ENCODE assay signal across 9 cellular contexts in genomic region chr15:65355173-65355982, GRCh38. TPM values are rescaled to one million over a fixed set of nuclear protein-coding genes. Genes with fewer than 3 reads are reported as not detected.
DNase-seq lines count a peak whose midpoint lies in the region; ATAC-seq and TF ChIP-seq lines count a peak whose summit lies in the region.
"Had no signal": no experiment of that assay in that cellular context is flagged by ENCODE, and none has a peak within 500 bp of the region (broad histone marks: within the 10 kb centered on the region; RNA-seq: fewer than 3 reads in every experiment).

No MANE protein-coding gene starts in this region.

- peaks cover 3% of the 10 kb centered on the region for H3K36me3 Mint-ChIP-seq in chondrocyte (ENCODE audit: low read depth)

- peaks cover 0 to 6% of the 10 kb centered on the region in 2 donors for H3K27me3 ChIP-seq in right lobe of liver

- TF ChIP-seq POLR2A in right lobe of liver (IDR thresholded peaks at IDR 0.05): no peak

- no peak for TF ChIP-seq CTCF in chondrocyte (IDR thresholded peaks at IDR 0.05)
- no peak for TF ChIP-seq CTCF in right lobe of liver (IDR thresholded peaks at IDR 0.05)

- H3K4me3 ChIP-seq in right lobe of liver: peak overlapping the region in 2 of 3 donors; percentile 9 to 32

- peak overlapping the region; percentile 69 for H3K4me3 Mint-ChIP-seq in chondrocyte (ENCODE audit: unreplicated experiment)

- peaks cover 14% of the 10 kb centered on the region for H3K27me3 Mint-ChIP-seq in chondrocyte (ENCODE audit: low read depth)

- intact Hi-C loops in right lobe of liver (cut with DNase I): no loop called here

- no peaks in the 10 kb centered on the region for H3K9me3 Mint-ChIP-seq in chondrocyte (ENCODE audit: low read depth)

- DNase-seq in NCI-H146 (lab: John Stamatoyannopoulos, UW) (peak; percentile 31), NCI-H146 treated with DMSO at 0.1 percent for 48 hours (lab: John Stamatoyannopoulos, UW; ENCODE audit: unreplicated experiment) (no peak), chondrocyte (ENCODE audit: low spot score) (no peak), right lobe of liver (no peak), superior temporal gyrus (ENCODE audit: extremely low spot score) (peak; percentile 87), NCI-H2081 (lab: John Stamatoyannopoulos, UW) (no peak), NK-92 (lab: John Stamatoyannopoulos, UW; ENCODE audit: unreplicated experiment) (no peak)

- WGBS in right lobe of liver (ENCODE audit: insufficient coverage, low coverage, low lambda C conversion rate, missing lambda C conversion rate): 0% methylated on average over 1 of the region's 85 CpGs

- H3K27ac Mint-ChIP-seq in chondrocyte (ENCODE audit: unreplicated experiment): no peak overlapping the region

- no peak overlapping the region for H3K27ac ChIP-seq in right lobe of liver
- H3K27ac ChIP-seq: C4-2B had no signal

- H3K9me3 ChIP-seq in right lobe of liver: no peaks in the 10 kb centered on the region

- peaks cover 5% of the 10 kb centered on the region for H3K4me1 Mint-ChIP-seq in chondrocyte (ENCODE audit: low read depth)

- ATAC-seq in right lobe of liver (peak in 1 of 4 donors; percentile 25), GM18907 (IDR thresholded peaks at IDR 0.05; ENCODE audit: unreplicated experiment) (no peak)

- no peaks in the 10 kb centered on the region for H3K36me3 ChIP-seq in right lobe of liver

- H3K4me1 ChIP-seq in right lobe of liver: peaks cover 0 to 5% (median 0%) of the 10 kb centered on the region in 4 donors

RNA-seq across cellular contexts. Expression of gene IGDCC3, which starts 22.4 kb away (rescaled TPM):
- total RNA-seq in chondrocyte (0.13 to 0.31 TPM (median 0.27 TPM) in 3 replicates), right lobe of liver (not detected)

RNA-seq across cellular contexts. Expression of gene RNU5B-1, which starts 50.9 kb away (rescaled TPM):
- 11.4 TPM in 1 of 3 replicates, not detected in the others for total RNA-seq in chondrocyte
- total RNA-seq in right lobe of liver: 10 to 100 TPM in 2 of 6 experiments, not detected in 4; 11.0 to 35.4 TPM

RNA-seq across cellular contexts. Expression of gene RNU5A-1, which starts 59.5 kb away (rescaled TPM):
- not detected in 3 replicates for total RNA-seq in chondrocyte
- total RNA-seq in right lobe of liver: not detected

Comparison
In these comparisons a context has a peak if more than half of its experiments do, and no peak if none do; other contexts are left out.
1. DNase-seq: peak in NCI-H146 (single experiment) and superior temporal gyrus (single experiment); none in NCI-H146 treated with DMSO at 0.1 percent for 48 hours (single experiment), chondrocyte (single experiment), right lobe of liver (0 of 3), NCI-H2081 (0 of 2) and NK-92 (single experiment).